In genomic region chr17:68512967-68513474, GRCh38 we compare ENCODE assay signal across 8 cellular contexts. TPM values are rescaled to one million over a fixed set of nuclear protein-coding genes. Genes with fewer than 3 reads are reported as not detected.
DNase-seq lines count a peak whose midpoint lies in the region; ATAC-seq, FAIRE-seq and TF ChIP-seq lines count a peak whose summit lies in the region.

No MANE protein-coding gene starts in this region.

- H3K4me1 ChIP-seq in A673 (ENCODE audit: insufficient read depth, low read length, poor library complexity, severe bottlenecking) (peaks cover 7% of the 10 kb centered on the region), Peyer's patch (peaks cover 0 to 22% (median 0%) of the 10 kb centered on the region in 4 donors)

- H3K4me3 Mint-ChIP-seq in type B pancreatic cell: peak overlapping the region; percentile 100

- ATAC-seq in HG03442 (IDR thresholded peaks at IDR 0.05; ENCODE audit: unreplicated experiment): no peak

- BruUV-seq in A673 (replicated peaks; lab: Mats Ljungman, UMichigan): no TSS peak

- no peak for TF ChIP-seq CTCF in A673 (conservative IDR thresholded peaks at IDR 0.05; ENCODE audit: low read depth, low read length)
- TF ChIP-seq CTCF in Peyer's patch (IDR thresholded peaks at IDR 0.05): no peak
- TF ChIP-seq CTCF in type B pancreatic cell (conservative IDR thresholded peaks at IDR 0.05): no peak

- POLR2A ChIA-PET in A673 (lab: Charles Lee; ENCODE audit: low non-redundant PET): no interaction called here

- no peak for FAIRE-seq in GM12891 (lab: Jason Lieb, UNC)

- peaks cover 26% of the 10 kb centered on the region for H3K36me3 Mint-ChIP-seq in type B pancreatic cell

- peak overlapping the region; percentile 99 for H3K27ac Mint-ChIP-seq in type B pancreatic cell

- no peaks in the 10 kb centered on the region for H3K9me3 Mint-ChIP-seq in type B pancreatic cell

- intact Hi-C loops in A673 (cut with micrococcal nuclease; ENCODE audit: unreplicated experiment): no loop called here

- H3K9me3 ChIP-seq in A673 (ENCODE audit: low read depth, low read length, poor library complexity, severe bottlenecking) (no peaks in the 10 kb centered on the region), Peyer's patch (no peaks in the 10 kb centered on the region)

- H3K27me3 ChIP-seq in A673 (replicated peaks; ENCODE audit: insufficient read depth, low read depth, low read length, poor library complexity) (no peaks in the 10 kb centered on the region), Peyer's patch (no peaks in the 10 kb centered on the region)

- CTCF ChIA-PET in A673 (lab: Charles Lee): no interaction called here

- H3K36me3 ChIP-seq in A673 (ENCODE audit: insufficient read depth, low read length, poor library complexity, severe bottlenecking): peaks cover 31% of the 10 kb centered on the region
- H3K36me3 ChIP-seq in Peyer's patch: peaks cover 0 to 27% (median 0%) of the 10 kb centered on the region in 3 donors

- H3K4me3 ChIP-seq in A673 (ENCODE audit: low read depth, low read length, poor library complexity, severe bottlenecking): peak overlapping the region; percentile 88
- H3K4me3 ChIP-seq in Peyer's patch: peak overlapping the region; percentile 74 to 95 (median 90)

- H3K4me1 Mint-ChIP-seq in type B pancreatic cell (ENCODE audit: unreplicated experiment): peaks cover 44% of the 10 kb centered on the region

- H3K27me3 Mint-ChIP-seq in type B pancreatic cell: no peaks in the 10 kb centered on the region

- TF ChIP-seq POLR2A in GM12891 (IDR thresholded peaks at IDR 0.05; ENCODE audit: low read depth, low read length) (no peak), Peyer's patch (IDR thresholded peaks at IDR 0.05) (no peak)

- H3K27ac ChIP-seq in A673 (ENCODE audit: low read depth, low read length, poor library complexity, severe bottlenecking) (peak overlapping the region; percentile 96), Peyer's patch (peak overlapping the region; percentile 93 to 99 (median 98))

- DNase-seq in A673 (ENCODE audit: low spot score) (peak; percentile 41), GM12891 (ENCODE audit: insufficient read length, low spot score) (no peak), Peyer's patch (peak in 1 of 3 donors; percentile 60), dermis blood vessel endothelial cell (peak; percentile 59), medulla oblongata (ENCODE audit: extremely low spot score) (peak; percentile 67), type B pancreatic cell (ENCODE audit: extremely low spot score, unreplicated experiment) (no peak), GDM1 (lab: John Stamatoyannopoulos, UW) (no peak)

TF ChIP-seq in GM12891, 5 proteins besides CTCF, POLR2A, EP300 and RAD21:
- no peak for TF ChIP-seq PAX5 (IDR thresholded peaks at IDR 0.05; ENCODE audit: insufficient read depth, low read length, severe bottlenecking)
- TF ChIP-seq SPI1 (IDR thresholded peaks at IDR 0.05; ENCODE audit: low read depth, low read length): no peak
- TF ChIP-seq TAF1 (IDR thresholded peaks at IDR 0.05; ENCODE audit: low read depth, low read length): 0 out of 2 replicates have a peak, but pooled peaks have one; percentile 30
- TF ChIP-seq POLR2AphosphoS5 (IDR thresholded peaks at IDR 0.05; ENCODE audit: low read depth, low read length): no peak

RNA-seq across cellular contexts. Expression of gene PRKAR1A, which starts 0.8 kb away (rescaled TPM):
- 168 and 183 TPM in 2 replicates for total RNA-seq in A673 (2021)
- 75.4 TPM for polyA plus RNA-seq in GM12891 (2012; ENCODE audit: low read depth, missing spikeins)
- 100 to 1,000 TPM in 1 of 4 donors, 10 to 100 TPM in 3; 63.4 to 197 (median 88.9) TPM for total RNA-seq in Peyer's patch
- total RNA-seq in dermis blood vessel endothelial cell: 403 and 572 TPM in 2 replicates
- 242 and 263 TPM in 2 replicates for total RNA-seq in type B pancreatic cell (ENCODE audit: low replicate concordance)

RNA-seq across cellular contexts. Expression of gene WIPI1, which starts 55.7 kb away (rescaled TPM):
- total RNA-seq in A673 (2021) (0.43 and 1.2 TPM in 2 replicates), Peyer's patch (10 to 100 TPM; 34.7 to 95.7 (median 44.4) TPM), dermis blood vessel endothelial cell (60.2 and 65.5 TPM in 2 replicates), type B pancreatic cell (ENCODE audit: low replicate concordance) (39.0 and 52.2 TPM in 2 replicates)
- 12.2 TPM for polyA plus RNA-seq in GM12891 (2012; ENCODE audit: low read depth, missing spikeins)

Comparison
In these comparisons a context has a peak if more than half of its experiments do, and no peak if none do; other contexts are left out.
1. DNase-seq: peak in A673 (single experiment), dermis blood vessel endothelial cell (single experiment) and medulla oblongata (single experiment); none in GM12891 (single experiment), type B pancreatic cell (single experiment) and GDM1 (single experiment).
2. RNA of gene WIPI1, which starts 55.7 kb away (total RNA-seq): 60.2 to 65.5 TPM in dermis blood vessel endothelial cell, 34.7 to 95.7 TPM in Peyer's patch and 39.0 to 52.2 TPM in type B pancreatic cell; 0.43 to 1.2 TPM in A673; every median in the first group is over 10 times any median in the second.